Comparison of ENCODE assay signal across 8 cellular contexts in the genomic region with DNA sequence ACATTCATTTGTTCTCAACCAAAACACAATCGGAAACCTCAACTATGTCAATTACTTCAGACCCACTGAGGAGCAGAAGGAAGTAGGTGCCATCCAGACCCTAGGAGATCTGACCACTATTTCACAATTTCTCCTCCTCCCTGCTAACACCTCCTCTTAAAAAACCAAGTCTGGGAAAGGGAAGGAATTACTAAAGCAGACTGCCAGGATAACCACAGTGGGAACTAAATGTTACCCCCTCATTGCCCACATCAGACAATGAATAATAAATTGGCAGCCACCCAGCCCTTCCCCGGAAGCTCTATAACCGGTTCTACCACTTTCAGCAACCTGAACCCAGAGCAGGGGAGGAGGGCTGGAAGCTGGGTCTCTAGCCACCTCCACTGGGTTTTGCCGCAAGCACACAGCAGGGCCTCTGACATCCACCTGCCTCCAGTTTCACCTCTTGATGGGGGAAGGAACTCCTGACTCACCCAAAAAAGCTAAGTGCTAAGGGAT. TPM values are rescaled to one million over a fixed set of nuclear protein-coding genes. Genes with fewer than 3 reads are reported as not detected.
DNase-seq lines count a peak whose midpoint lies in the region; ATAC-seq and TF ChIP-seq lines count a peak whose summit lies in the region.

No MANE protein-coding gene starts in this region.

- H3K4me3 ChIP-seq in epithelial cell of proximal tubule (ENCODE audit: low read depth, low read length) = no peak overlapping the region
- H3K4me3 ChIP-seq in skeletal muscle cell (ENCODE audit: low read depth, low read length) = no peak overlapping the region
- no peak overlapping the region for H3K4me3 ChIP-seq in Karpas-422 (ENCODE audit: low read length)
- no peak overlapping the region for H3K4me3 ChIP-seq in Caco-2 (ENCODE audit: low read depth, low read length)

- H2AFZ ChIP-seq in Karpas-422 (ENCODE audit: low read length) = no peak overlapping the region

- peaks cover 4% of the 10 kb centered on the region; the same call in 1 of the 2 replicates for H3K79me2 ChIP-seq in Karpas-422 (ENCODE audit: low read length)

- DNase-seq in DMS153 (lab: John Stamatoyannopoulos, UW) (peak; percentile 88), NCI-H146 (lab: John Stamatoyannopoulos, UW) (peak; percentile 85), epithelial cell of proximal tubule (ENCODE audit: low read depth) (peak; percentile 91), skeletal muscle cell (ENCODE audit: low read depth) (peak; percentile 78), Karpas-422 (no peak), Caco-2 (no peak)
- peak; percentile 50 for DNase-seq in activated CD4-positive, alpha-beta T cell treated with anti-CD3 and anti-CD28 coated beads, Interleukin-2, amount 50 U/mL, for 1 hour

- H3K9me3 Mint-ChIP-seq in Caco-2 (ENCODE audit: unreplicated experiment) = no peaks in the 10 kb centered on the region

- no peak overlapping the region for H3K27ac ChIP-seq in Karpas-422 (ENCODE audit: low read length)

- H3K36me3 Mint-ChIP-seq in Caco-2 (ENCODE audit: insufficient read depth, unreplicated experiment) = no peaks in the 10 kb centered on the region

- no peak overlapping the region for H3K4me2 ChIP-seq in Karpas-422 (ENCODE audit: low read depth, low read length, poor library complexity, severe bottlenecking)

- intact Hi-C loops in Caco-2 (cut with micrococcal nuclease; ENCODE audit: unreplicated experiment) = loop anchor here (10.0 kb wide), 1 partner anchor 193 kb away; a partner anchor contains a TSS

- H3K36me3 ChIP-seq in Karpas-422 (ENCODE audit: insufficient read depth, low read length) (no peaks in the 10 kb centered on the region), Caco-2 (ENCODE audit: control insufficient read depth, insufficient read depth, low read length) (no peaks in the 10 kb centered on the region; the same call in 1 of the 2 replicates)

- H3K9me3 ChIP-seq in Karpas-422 (ENCODE audit: low read length) = no peaks in the 10 kb centered on the region
- H3K9me3 ChIP-seq in Caco-2 = no peaks in the 10 kb centered on the region

- BruUV-seq in Caco-2 (replicated peaks; lab: Mats Ljungman, UMichigan) = no TSS peak

- no peak overlapping the region for H3K4me3 Mint-ChIP-seq in Caco-2 (ENCODE audit: unreplicated experiment)

- POLR2A ChIA-PET in Caco-2 (lab: Charles Lee) = interaction anchor here (1.0 to 1.2 kb wide), 2 partner anchors 70 to 865 kb away, joined by 3 to 4 read pairs; no protein-coding TSS in a partner anchor

- peaks cover 15% of the 10 kb centered on the region for H3K4me1 Mint-ChIP-seq in Caco-2 (ENCODE audit: low read depth, unreplicated experiment)

- peaks cover 24% of the 10 kb centered on the region for H4K20me1 ChIP-seq in Karpas-422 (ENCODE audit: insufficient read depth, low read depth, low read length)

- H3K9ac ChIP-seq in Karpas-422 (ENCODE audit: low read length) = no peak overlapping the region

- no peaks in the 10 kb centered on the region for H3K27me3 ChIP-seq in Karpas-422 (ENCODE audit: low read length)
- no peaks in the 10 kb centered on the region for H3K27me3 ChIP-seq in Caco-2 (replicated peaks; ENCODE audit: control insufficient read depth, insufficient read depth, low read length)

- CTCF ChIA-PET in Caco-2 (lab: Charles Lee) = interaction anchor here (0.5 to 2.2 kb wide), 6 partner anchors 9 to 140 kb away, joined by 3 to 6 read pairs (median 3); a partner anchor contains a TSS

- no peaks in the 10 kb centered on the region for H3K9me2 ChIP-seq in Karpas-422 (replicated peaks; ENCODE audit: insufficient read depth, low read length)

- peaks cover 7% of the 10 kb centered on the region for H3K4me1 ChIP-seq in Karpas-422 (ENCODE audit: low read length)
- peaks cover 14% of the 10 kb centered on the region for H3K4me1 ChIP-seq in Caco-2

- H3K27me3 Mint-ChIP-seq in Caco-2 (ENCODE audit: insufficient read depth, unreplicated experiment) = no peaks in the 10 kb centered on the region

- no peak overlapping the region for H3K27ac Mint-ChIP-seq in Caco-2 (ENCODE audit: unreplicated experiment)

- no peak for TF ChIP-seq CTCF in epithelial cell of proximal tubule (conservative IDR thresholded peaks at IDR 0.05; ENCODE audit: low read depth, low read length)
- TF ChIP-seq CTCF in Caco-2 (IDR thresholded peaks at IDR 0.05; ENCODE audit: insufficient read depth in 1 of 2, low read depth in 1 of 2, low read length in 1 of 2, severe bottlenecking in 1 of 2, unreplicated experiment in 1 of 2) = no peak

- ATAC-seq in HG03159 (IDR thresholded peaks at IDR 0.05; ENCODE audit: unreplicated experiment) = no peak

RNA-seq across cellular contexts. Expression of a gene that starts 17.6 kb away (rescaled TPM):
- total RNA-seq in epithelial cell of proximal tubule (0.63 and 2.7 TPM in 2 replicates), Caco-2 (2022) (0.91 and 1.3 TPM in 2 replicates)
- 2.4 and 9.8 TPM in 2 replicates for total RNA-seq in Karpas-422 (2014; rRNA removed; shearing (Covaris generic); ENCODE audit: low replicate concordance)

RNA-seq across cellular contexts. Expression of a gene that starts 19.5 kb away (rescaled TPM):
- total RNA-seq in epithelial cell of proximal tubule (30.0 and 34.8 TPM in 2 replicates), Caco-2 (2022) (26.7 and 26.9 TPM in 2 replicates)
- total RNA-seq in Karpas-422 (2014; rRNA removed; shearing (Covaris generic); ENCODE audit: low replicate concordance) = 14.5 and 47.5 TPM in 2 replicates

RNA-seq across cellular contexts. Expression of a gene that starts 19.9 kb away (rescaled TPM):
- total RNA-seq in epithelial cell of proximal tubule (21.7 and 43.2 TPM in 2 replicates), Caco-2 (2022) (26.3 and 30.1 TPM in 2 replicates)
- 14.8 and 46.6 TPM in 2 replicates for total RNA-seq in Karpas-422 (2014; rRNA removed; shearing (Covaris generic); ENCODE audit: low replicate concordance)

RNA-seq across cellular contexts. Expression of a gene that starts 23.5 kb away (rescaled TPM):
- total RNA-seq in epithelial cell of proximal tubule = 87.2 and 113 TPM in 2 replicates
- total RNA-seq in Karpas-422 (2014; rRNA removed; shearing (Covaris generic); ENCODE audit: low replicate concordance) = 173 and 503 TPM in 2 replicates
- 54.4 and 59.2 TPM in 2 replicates for total RNA-seq in Caco-2 (2022)

RNA-seq across cellular contexts. Expression of a gene that starts 32.3 kb away (rescaled TPM):
- 20.6 and 25.4 TPM in 2 replicates for total RNA-seq in epithelial cell of proximal tubule
- 7.8 and 15.8 TPM in 2 replicates for total RNA-seq in Karpas-422 (2014; rRNA removed; shearing (Covaris generic); ENCODE audit: low replicate concordance)
- 46.3 and 48.0 TPM in 2 replicates for total RNA-seq in Caco-2 (2022)

Comparison
In these comparisons a context has a peak if more than half of its experiments do, and no peak if none do; other contexts are left out.
1. DNase-seq: peak in DMS153 (single experiment), NCI-H146 (single experiment), activated CD4-positive, alpha-beta T cell treated with anti-CD3 and anti-CD28 coated beads, Interleukin-2, amount 50 U/mL, for 1 hour (single experiment), epithelial cell of proximal tubule (single experiment) and skeletal muscle cell (single experiment); none in Karpas-422 (single experiment) and Caco-2 (0 of 2).